Comparison of ENCODE assay signal across 9 cellular contexts in the genomic region with DNA sequence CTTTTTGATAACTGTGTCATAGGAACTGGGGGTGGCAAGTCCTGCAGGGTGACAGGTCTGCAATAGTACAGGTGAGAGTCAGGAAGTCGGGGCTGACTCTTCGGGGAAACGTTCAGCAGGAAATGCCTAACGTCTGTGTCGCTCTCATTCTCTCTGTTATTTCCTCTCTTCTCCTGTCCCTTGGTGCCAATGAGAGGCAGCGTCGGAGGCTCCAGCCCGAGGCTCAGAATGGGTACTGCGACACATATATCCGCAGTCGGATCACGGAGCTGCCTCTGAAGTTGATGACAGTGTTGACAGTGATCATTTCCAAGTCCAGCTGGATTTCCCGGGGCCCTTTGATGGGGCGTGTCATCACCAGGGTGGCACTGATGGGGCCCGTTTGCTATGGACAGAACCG. TPM values are rescaled to one million over a fixed set of nuclear protein-coding genes. Genes with fewer than 3 reads are reported as not detected.
DNase-seq lines count a peak whose midpoint lies in the region; ATAC-seq, FAIRE-seq and TF ChIP-seq lines count a peak whose summit lies in the region.
"Had no signal": no experiment of that assay in that cellular context is flagged by ENCODE, and none has a peak within 500 bp of the region (broad histone marks: within the 10 kb centered on the region; RNA-seq: fewer than 3 reads in every experiment).

No MANE protein-coding gene starts in this region.

- no peaks in the 10 kb centered on the region for H3K9me3 ChIP-seq in esophagus (ENCODE audit: control insufficient read depth in 2 of 2, insufficient read depth in 1 of 2, low read depth in 1 of 2, low read length in 1 of 2)

- peak overlapping the region; percentile 60 for H3K4me3 Mint-ChIP-seq in activated CD8-positive, alpha-beta memory T cell treated with anti-CD3 and anti-CD28 coated beads, Interleukin-2, amount 10 ng/mL, durations not matched to agents 7 days and 5 days
- H3K4me3 Mint-ChIP-seq in HFFc6, result no peak overlapping the region; the same call in 1 of the 2 replicates

- H3K27me3 ChIP-seq in esophagus (ENCODE audit: control insufficient read depth in 1 of 2, insufficient read depth in 2 of 2, low read length in 2 of 2), result no peaks in the 10 kb centered on the region

- H3K4me1 Mint-ChIP-seq in activated CD8-positive, alpha-beta memory T cell treated with anti-CD3 and anti-CD28 coated beads, Interleukin-2, amount 10 ng/mL, durations not matched to agents 7 days and 5 days, result peaks cover 92% of the 10 kb centered on the region
- H3K4me1 Mint-ChIP-seq in HFFc6 (ENCODE audit: low read depth), result peaks cover 7% of the 10 kb centered on the region; the same call in 1 of the 2 replicates

- CTCF ChIA-PET in activated CD8-positive, alpha-beta memory T cell treated with anti-CD3 and anti-CD28 coated beads, Interleukin-2, amount 10 ng/mL, durations not matched to agents 7 days and 5 days (lab: Charles Lee), result interaction anchor here (1.9 kb wide), 1 partner anchor 41 kb away, joined by 4 read pairs; no protein-coding TSS in a partner anchor

- DNase-seq in HTR-8/SVneo (ENCODE audit: insufficient read length, low spot score) (peak; percentile 14), cerebellum (ENCODE audit: low spot score) (no peak), HFFc6 (no peak), NCI-H2171 (lab: John Stamatoyannopoulos, UW) (no peak)
- peak; percentile 77 for DNase-seq in activated CD8-positive, alpha-beta memory T cell treated with anti-CD3 and anti-CD28 coated beads, Interleukin-2, amount 10 ng/mL, durations not matched to agents 7 days and 5 days
- DNase-seq in stimulated activated CD8-positive, alpha-beta memory T cell treated with anti-CD3 and anti-CD28 coated beads, Interleukin-4, amount 100 ng/mL, for 4 hours (ENCODE audit: low read depth in 2 of 2, low spot score in 1 of 2), result peak; percentile 11 to 36
- DNase-seq: NCI-H1694 treated with DMSO at 0.1 percent for 48 hours had no signal

- H3K27me3 Mint-ChIP-seq in activated CD8-positive, alpha-beta memory T cell treated with anti-CD3 and anti-CD28 coated beads, Interleukin-2, amount 10 ng/mL, durations not matched to agents 7 days and 5 days, result no peaks in the 10 kb centered on the region
- no peaks in the 10 kb centered on the region; the same call in none of the 2 replicates for H3K27me3 Mint-ChIP-seq in HFFc6 (ENCODE audit: insufficient read depth)

- ATAC-seq in activated CD8-positive, alpha-beta memory T cell treated with anti-CD3 and anti-CD28 coated beads, Interleukin-2, amount 10 ng/mL, durations not matched to agents 7 days and 5 days, result peak; percentile 31
- no peak for ATAC-seq in HG02763 (IDR thresholded peaks at IDR 0.05; ENCODE audit: unreplicated experiment)

- peak overlapping the region; percentile 99 for H3K27ac Mint-ChIP-seq in activated CD8-positive, alpha-beta memory T cell treated with anti-CD3 and anti-CD28 coated beads, Interleukin-2, amount 10 ng/mL, durations not matched to agents 7 days and 5 days
- H3K27ac Mint-ChIP-seq in HFFc6, result no peak overlapping the region

- no peaks in the 10 kb centered on the region for H3K9me3 Mint-ChIP-seq in activated CD8-positive, alpha-beta memory T cell treated with anti-CD3 and anti-CD28 coated beads, Interleukin-2, amount 10 ng/mL, durations not matched to agents 7 days and 5 days (ENCODE audit: low read depth)
- H3K9me3 Mint-ChIP-seq in HFFc6, result no peaks in the 10 kb centered on the region

- FAIRE-seq in HTR-8/SVneo (lab: Jason Lieb, UNC), result no peak

- H3K4me1 ChIP-seq in esophagus (ENCODE audit: control insufficient read depth in 2 of 2, insufficient read depth in 2 of 2, low read length in 1 of 2), result peaks cover 3 to 17% of the 10 kb centered on the region in 2 donors

- peak overlapping the region; percentile 1 to 17 for H3K27ac ChIP-seq in esophagus (ENCODE audit: low read depth in 2 of 2, low read length in 1 of 2)

- WGBS in esophagus, 2 donors, result 54 to 75% methylated on average over 16 of the region's 16 CpGs

- H3K36me3 Mint-ChIP-seq in activated CD8-positive, alpha-beta memory T cell treated with anti-CD3 and anti-CD28 coated beads, Interleukin-2, amount 10 ng/mL, durations not matched to agents 7 days and 5 days, result peaks cover 10% of the 10 kb centered on the region
- peaks cover 32% of the 10 kb centered on the region for H3K36me3 Mint-ChIP-seq in HFFc6 (ENCODE audit: low read depth)

- no peak overlapping the region for H3K4me3 ChIP-seq in esophagus (ENCODE audit: low read depth in 1 of 2, low read length in 2 of 2)

- no peaks in the 10 kb centered on the region for H3K36me3 ChIP-seq in esophagus (ENCODE audit: control insufficient read depth in 2 of 2, insufficient read depth in 2 of 2, low read length in 1 of 2)

- TF ChIP-seq CTCF in HFFc6 (IDR thresholded peaks at IDR 0.05), result no peak

RNA-seq across cellular contexts. Expression of a gene that starts 2.7 kb away (rescaled TPM):
- total RNA-seq in activated CD8-positive, alpha-beta memory T cell treated with anti-CD3 and anti-CD28 coated beads, Interleukin-2, amount 10 ng/mL, durations not matched to agents 7 days and 5 days, result 10 to 100 TPM; 46.3 to 86.0 TPM
- 10 to 100 TPM; 14.9 TPM for polyA plus RNA-seq in esophagus
- 12.3 TPM for total RNA-seq in cerebellum
- total RNA-seq in HFFc6 (2021; fragmentation: NEBNext Ultra II Directional; extraction: Animal tissue kit (Norgen Biotek cat#: 25700)), result under 1 TPM; 0.10 to 0.71 (median 0.33) TPM

Comparison
In these comparisons a context has a peak if more than half of its experiments do, and no peak if none do; other contexts are left out.
1. DNase-seq: peak in HTR-8/SVneo (single experiment), activated CD8-positive, alpha-beta memory T cell treated with anti-CD3 and anti-CD28 coated beads, Interleukin-2, amount 10 ng/mL, durations not matched to agents 7 days and 5 days (single experiment) and stimulated activated CD8-positive, alpha-beta memory T cell treated with anti-CD3 and anti-CD28 coated beads, Interleukin-4, amount 100 ng/mL, for 4 hours (2 of 2); none in cerebellum (single experiment), HFFc6 (single experiment) and NCI-H2171 (single experiment).